ENCODE assay signal across 19 cellular contexts in genomic region chr17:76049239-76049638, GRCh38. TPM values are rescaled to one million over a fixed set of nuclear protein-coding genes. Genes with fewer than 3 reads are reported as not detected.
DNase-seq lines count a peak whose midpoint lies in the region; ATAC-seq and TF ChIP-seq lines count a peak whose summit lies in the region.
"Had no signal": no experiment of that assay in that cellular context is flagged by ENCODE, and none has a peak within 500 bp of the region (broad histone marks: within the 10 kb centered on the region; RNA-seq: fewer than 3 reads in every experiment).

No MANE protein-coding gene starts in this region.

- POLR2A ChIA-PET in CD8-positive, alpha-beta T cell (lab: Charles Lee): interaction anchor here (1.1 kb wide), 1 partner anchor 13 kb away, joined by 4 read pairs; no protein-coding TSS in a partner anchor

- H3K9me3 ChIP-seq in CD8-positive, alpha-beta T cell (ENCODE audit: low read length): no peaks in the 10 kb centered on the region
- H3K9me3 ChIP-seq: body of pancreas, left ventricle myocardium inferior had no signal

- peaks cover 83% of the 10 kb centered on the region for H3K36me3 Mint-ChIP-seq in CD8-positive, alpha-beta T cell
- peaks cover 59% of the 10 kb centered on the region for H3K36me3 Mint-ChIP-seq in HFFc6 (ENCODE audit: low read depth)
- peaks cover 24% of the 10 kb centered on the region for H3K36me3 Mint-ChIP-seq in activated naive CD8-positive, alpha-beta T cell treated with anti-CD3 and anti-CD28 coated beads for 36 hours
- peaks cover 84% of the 10 kb centered on the region for H3K36me3 Mint-ChIP-seq in nephron progenitor cell (ENCODE audit: low read depth)

- H3K27ac ChIP-seq in CD8-positive, alpha-beta T cell (ENCODE audit: low read depth, low read length): peak overlapping the region; percentile 30
- H3K27ac ChIP-seq: left ventricle myocardium inferior had no signal

- H3K4me1 Mint-ChIP-seq in CD8-positive, alpha-beta T cell (ENCODE audit: low read depth): peaks cover 16% of the 10 kb centered on the region
- peaks cover 31% of the 10 kb centered on the region for H3K4me1 Mint-ChIP-seq in HFFc6 (ENCODE audit: low read depth)
- peaks cover 14% of the 10 kb centered on the region for H3K4me1 Mint-ChIP-seq in activated naive CD8-positive, alpha-beta T cell treated with anti-CD3 and anti-CD28 coated beads for 36 hours
- H3K4me1 Mint-ChIP-seq in nephron progenitor cell: peaks cover 16% of the 10 kb centered on the region

- peaks cover 65% of the 10 kb centered on the region for H3K36me3 ChIP-seq in CD8-positive, alpha-beta T cell (ENCODE audit: insufficient read depth, low read length)

- H3K9me3 Mint-ChIP-seq in CD8-positive, alpha-beta T cell: no peaks in the 10 kb centered on the region
- no peaks in the 10 kb centered on the region for H3K9me3 Mint-ChIP-seq in HFFc6
- H3K9me3 Mint-ChIP-seq in activated naive CD8-positive, alpha-beta T cell treated with anti-CD3 and anti-CD28 coated beads for 36 hours: no peaks in the 10 kb centered on the region
- H3K9me3 Mint-ChIP-seq in nephron progenitor cell: no peaks in the 10 kb centered on the region

- intact Hi-C loops in CD8-positive, alpha-beta T cell (cut with DNase I, micrococcal nuclease): no loop called here

- peak overlapping the region; percentile 47 for H3K27ac Mint-ChIP-seq in CD8-positive, alpha-beta T cell
- H3K27ac Mint-ChIP-seq in HFFc6 (peak overlapping the region; percentile 71), nephron progenitor cell (peak overlapping the region; percentile 3)
- H3K27ac Mint-ChIP-seq in activated naive CD8-positive, alpha-beta T cell treated with anti-CD3 and anti-CD28 coated beads for 36 hours: peak overlapping the region; percentile 21

- no peak overlapping the region for H3K4me3 Mint-ChIP-seq in CD8-positive, alpha-beta T cell
- H3K4me3 Mint-ChIP-seq in HFFc6: no peak overlapping the region
- H3K4me3 Mint-ChIP-seq in activated naive CD8-positive, alpha-beta T cell treated with anti-CD3 and anti-CD28 coated beads for 36 hours: no peak overlapping the region
- H3K4me3 Mint-ChIP-seq in nephron progenitor cell: no peak overlapping the region

- no peaks in the 10 kb centered on the region for H3K27me3 Mint-ChIP-seq in CD8-positive, alpha-beta T cell (ENCODE audit: low read depth)
- H3K27me3 Mint-ChIP-seq in HFFc6 (ENCODE audit: insufficient read depth) (no peaks in the 10 kb centered on the region; the same call in 1 of the 2 replicates), nephron progenitor cell (ENCODE audit: low read depth, poor library complexity) (no peaks in the 10 kb centered on the region)
- H3K27me3 Mint-ChIP-seq in activated naive CD8-positive, alpha-beta T cell treated with anti-CD3 and anti-CD28 coated beads for 36 hours: no peaks in the 10 kb centered on the region

- peaks cover 5% of the 10 kb centered on the region for H3K4me1 ChIP-seq in CD8-positive, alpha-beta T cell (ENCODE audit: insufficient read depth, low read length)

- no peak overlapping the region for H3K4me3 ChIP-seq in CD8-positive, alpha-beta T cell (ENCODE audit: low read depth, low read length)
- H3K4me3 ChIP-seq: body of pancreas, left ventricle myocardium inferior had no signal

- CTCF ChIA-PET in CD8-positive, alpha-beta T cell (lab: Charles Lee): interaction anchor here (0.7 to 1.4 kb wide), 3 partner anchors 29 to 231 kb away, joined by 4 to 5 read pairs (median 4); no protein-coding TSS in a partner anchor

- DNase-seq in CD8-positive, alpha-beta T cell: no peak
- DNase-seq in HFFc6 (no peak), nephron progenitor cell (no peak), epidermal melanocyte (ENCODE audit: insufficient read length, low spot score) (no peak)
- no peak for DNase-seq in activated naive CD8-positive, alpha-beta T cell treated with anti-CD3 and anti-CD28 coated beads for 36 hours
- DNase-seq: activated naive CD4-positive, alpha-beta T cell; body of pancreas; erythroblast; KBM-7; left ventricle myocardium inferior; NCI-H2081; small intestine; stimulated activated CD4-positive, alpha-beta T cell treated with anti-CD3 and anti-CD28 coated beads, Interleukin-4, amount 100 ng/mL, for 1 hour had no signal

- ATAC-seq in CD8-positive, alpha-beta T cell: no peak
- no peak for ATAC-seq in HG03139 (IDR thresholded peaks at IDR 0.05; ENCODE audit: unreplicated experiment)
- no peak for ATAC-seq in GM21381 (IDR thresholded peaks at IDR 0.05; ENCODE audit: unreplicated experiment)
- ATAC-seq: body of pancreas had no signal

- TF ChIP-seq CTCF in CD8-positive, alpha-beta T cell (IDR thresholded peaks at IDR 0.05): no peak
- no peak for TF ChIP-seq CTCF in HFFc6 (IDR thresholded peaks at IDR 0.05)
- no peak for TF ChIP-seq CTCF in nephron progenitor cell (IDR thresholded peaks at IDR 0.05)

- H3K27me3 ChIP-seq in CD8-positive, alpha-beta T cell (ENCODE audit: insufficient read depth, low read length): no peaks in the 10 kb centered on the region
- H3K27me3 ChIP-seq: body of pancreas had no signal

RNA-seq across cellular contexts. Expression of gene EVPL, which starts 22.1 kb away (rescaled TPM):
- 1 to 10 TPM in 1 of 2 experiments, under 1 TPM in 1; 0.38 to 1.1 TPM for total RNA-seq in CD8-positive, alpha-beta T cell
- not detected for total RNA-seq in HFFc6 (2021; fragmentation: NEBNext Ultra II Directional; extraction: Animal tissue kit (Norgen Biotek cat#: 25700))
- 1 to 10 TPM; 2.0 to 2.5 TPM for total RNA-seq in activated naive CD8-positive, alpha-beta T cell treated with anti-CD3 and anti-CD28 coated beads for 36 hours
- total RNA-seq: frontal cortex, left ventricle myocardium inferior had no signal

RNA-seq across cellular contexts. Expression of gene SRP68, which starts 23.1 kb away (rescaled TPM):
- 10 to 100 TPM; 93.6 to 99.9 TPM for total RNA-seq in CD8-positive, alpha-beta T cell
- total RNA-seq in HFFc6 (2021; fragmentation: NEBNext Ultra II Directional; extraction: Animal tissue kit (Norgen Biotek cat#: 25700)): 100 to 1,000 TPM in 3 of 6 experiments, 10 to 100 TPM in 3; 95.3 to 104 (median 100.0) TPM
- total RNA-seq in activated naive CD8-positive, alpha-beta T cell treated with anti-CD3 and anti-CD28 coated beads for 36 hours: 100 to 1,000 TPM; 140 to 141 TPM

RNA-seq across cellular contexts. Expression of gene GALR2, which starts 25.3 kb away (rescaled TPM):
- 1 to 10 TPM; 1.7 to 2.4 TPM for total RNA-seq in CD8-positive, alpha-beta T cell
- under 1 TPM in 5 of 6 experiments, not detected in 1; 0.14 to 0.33 (median 0.15) TPM for total RNA-seq in HFFc6 (2021; fragmentation: NEBNext Ultra II Directional; extraction: Animal tissue kit (Norgen Biotek cat#: 25700))
- total RNA-seq in activated naive CD8-positive, alpha-beta T cell treated with anti-CD3 and anti-CD28 coated beads for 36 hours: 1 to 10 TPM; 2.5 to 2.7 TPM
- total RNA-seq: frontal cortex, left ventricle myocardium inferior, NCI-H460, posterior vena cava had no signal

RNA-seq across cellular contexts. Expression of gene ZACN, which starts 29.7 kb away (rescaled TPM):
- 1 to 10 TPM; 1.2 to 2.0 TPM for total RNA-seq in CD8-positive, alpha-beta T cell
- total RNA-seq in HFFc6 (2021; fragmentation: NEBNext Ultra II Directional; extraction: Animal tissue kit (Norgen Biotek cat#: 25700)): under 1 TPM in 2 of 6 experiments, not detected in 4; 0.23 to 0.26 TPM
- total RNA-seq in activated naive CD8-positive, alpha-beta T cell treated with anti-CD3 and anti-CD28 coated beads for 36 hours: 1 to 10 TPM; 3.7 TPM
- total RNA-seq: body of pancreas, frontal cortex, G401, left ventricle myocardium inferior, posterior vena cava had no signal

RNA-seq across cellular contexts. Expression of gene CDK3, which starts 48.6 kb away (rescaled TPM):
- 1 to 10 TPM; 2.1 to 3.3 TPM for total RNA-seq in CD8-positive, alpha-beta T cell
- 1 to 10 TPM; 1.9 to 2.9 (median 2.1) TPM for total RNA-seq in HFFc6 (2021; fragmentation: NEBNext Ultra II Directional; extraction: Animal tissue kit (Norgen Biotek cat#: 25700))
- total RNA-seq in activated naive CD8-positive, alpha-beta T cell treated with anti-CD3 and anti-CD28 coated beads for 36 hours: 1 to 10 TPM; 4.9 to 5.5 TPM

Comparison
In these comparisons a context has a peak if more than half of its experiments do, and no peak if none do; other contexts are left out.
1. H3K27ac Mint-ChIP-seq: peak in every context shown above with its lines; median percentile 71 in HFFc6; 47 in CD8-positive, alpha-beta T cell; 21 in activated naive CD8-positive, alpha-beta T cell treated with anti-CD3 and anti-CD28 coated beads for 36 hours; 3 in nephron progenitor cell.